ENCODE assay signal across 8 cellular contexts in genomic region chr17:75182319-75182568, GRCh38. TPM values are rescaled to one million over a fixed set of nuclear protein-coding genes. Genes with fewer than 3 reads are reported as not detected.
DNase-seq lines count a peak whose midpoint lies in the region; ATAC-seq and TF ChIP-seq lines count a peak whose summit lies in the region.

No MANE protein-coding gene starts in this region.

- no peaks in the 10 kb centered on the region for H3K27me3 ChIP-seq in breast epithelium
- H3K27me3 ChIP-seq in uterus: no peaks in the 10 kb centered on the region

- no peaks in the 10 kb centered on the region for H3K36me3 ChIP-seq in breast epithelium
- no peaks in the 10 kb centered on the region for H3K36me3 ChIP-seq in uterus

- H3K27me3 Mint-ChIP-seq in memory B cell: no peaks in the 10 kb centered on the region

- H3K4me1 ChIP-seq in breast epithelium: peaks cover 0 to 6% of the 10 kb centered on the region in 2 donors
- H3K4me1 ChIP-seq in uterus: no peaks in the 10 kb centered on the region

- H3K9me3 ChIP-seq in breast epithelium (no peaks in the 10 kb centered on the region), uterus (no peaks in the 10 kb centered on the region)

- H3K4me1 Mint-ChIP-seq in memory B cell: peaks cover 18% of the 10 kb centered on the region

- intact Hi-C loops in breast epithelium (cut with DNase I; ENCODE audit: low total_unique reads) (no loop called here), uterus (cut with DNase I; ENCODE audit: low total_unique reads) (no loop called here)

- TF ChIP-seq CTCF in breast epithelium (IDR thresholded peaks at IDR 0.05) (no peak), uterus (IDR thresholded peaks at IDR 0.05) (no peak), GM10248 (IDR thresholded peaks at IDR 0.05; ENCODE audit: control extremely low read depth, extremely low read depth, low read depth, missing control alignments) (no peak), omental fat pad (IDR thresholded peaks at IDR 0.05) (no peak)

- DNase-seq in breast epithelium (ENCODE audit: low spot score in 2 of 2): no peak
- peak in 1 of 2 donors; percentile 51 for DNase-seq in memory B cell (ENCODE audit: low spot score in 2 of 2)
- peak in 1 of 2 donors; percentile 33 for DNase-seq in uterus
- no peak for DNase-seq in GM10248 (ENCODE audit: extremely low spot score)
- DNase-seq in omental fat pad (ENCODE audit: low spot score): no peak

- peaks cover 4% of the 10 kb centered on the region for H3K36me3 Mint-ChIP-seq in memory B cell

- ATAC-seq in GM18867 (IDR thresholded peaks at IDR 0.05; ENCODE audit: unreplicated experiment) (peak; percentile 21), HG03439 (IDR thresholded peaks at IDR 0.05; ENCODE audit: unreplicated experiment) (peak; percentile 25), memory B cell (ENCODE audit: low read depth) (peak; percentile 3), omental fat pad (ENCODE audit: low FRiP score) (no peak), HG03139 (IDR thresholded peaks at IDR 0.05; ENCODE audit: unreplicated experiment) (no peak)

- peak overlapping the region; percentile 83 for H3K4me3 Mint-ChIP-seq in memory B cell

- CTCF ChIA-PET in GM10248 (lab: Yijun Ruan, JAX): no interaction called here

- TF ChIP-seq POLR2A in breast epithelium (IDR thresholded peaks at IDR 0.05): no peak
- no peak for TF ChIP-seq POLR2A in uterus (IDR thresholded peaks at IDR 0.05)

- peak overlapping the region; percentile 99 for H3K27ac ChIP-seq in breast epithelium
- H3K27ac ChIP-seq in uterus: peak overlapping the region; percentile 100

- H3K9me3 Mint-ChIP-seq in memory B cell: peaks cover 3% of the 10 kb centered on the region

- POLR2A ChIA-PET in GM10248 (lab: Yijun Ruan, JAX): no interaction called here

- H3K4me3 ChIP-seq in breast epithelium: peak overlapping the region; percentile 79 to 98 (median 85)
- H3K4me3 ChIP-seq in uterus: peak overlapping the region; percentile 83 to 94

- H3K27ac Mint-ChIP-seq in memory B cell: peak overlapping the region; percentile 95

RNA-seq across cellular contexts. Expression of gene SUMO2, which starts 0.5 kb away (rescaled TPM):
- total RNA-seq in breast epithelium: 10 to 100 TPM; 68.8 to 78.6 (median 74.6) TPM
- 100 to 1,000 TPM in 2 of 4 donors, 10 to 100 TPM in 2; 57.4 to 427 (median 102) TPM for total RNA-seq in uterus
- 10 to 100 TPM; 53.3 to 62.9 (median 60.1) TPM for total RNA-seq in omental fat pad

RNA-seq across cellular contexts. Expression of gene NUP85, which starts 23.2 kb away (rescaled TPM):
- total RNA-seq in breast epithelium: 10 to 100 TPM; 37.1 to 40.2 (median 37.7) TPM
- total RNA-seq in uterus: 100 to 1,000 TPM in 1 of 4 donors, 10 to 100 TPM in 3; 17.1 to 108 (median 39.1) TPM
- total RNA-seq in omental fat pad: 10 to 100 TPM; 17.4 to 51.2 (median 34.8) TPM

RNA-seq across cellular contexts. Expression of gene JPT1, which starts 27.9 kb away (rescaled TPM):
- total RNA-seq in breast epithelium: 10 to 100 TPM in 2 of 3 donors, 1 to 10 TPM in 1; 9.9 to 30.5 (median 24.9) TPM
- 10 to 100 TPM in 2 of 4 donors, 1 to 10 TPM in 2; 3.6 to 46.8 (median 11.6) TPM for total RNA-seq in uterus
- 10 to 100 TPM; 18.8 to 45.9 (median 31.7) TPM for total RNA-seq in omental fat pad

RNA-seq across cellular contexts. Expression of gene NT5C, which starts 50.7 kb away (rescaled TPM):
- total RNA-seq in breast epithelium (100 to 1,000 TPM in 1 of 3 donors, 10 to 100 TPM in 2; 79.6 to 106 (median 91.4) TPM), uterus (10 to 100 TPM; 30.2 to 60.0 (median 44.9) TPM), omental fat pad (100 to 1,000 TPM in 1 of 4 donors, 10 to 100 TPM in 3; 56.0 to 101 (median 68.6) TPM)

Comparison
In these comparisons a context has a peak if more than half of its experiments do, and no peak if none do; other contexts are left out.
1. ATAC-seq: peak in GM18867 (single experiment), HG03439 (single experiment) and memory B cell (single experiment); none in omental fat pad (single experiment) and HG03139 (single experiment).